In genomic region chr6:859936-860335, GRCh38 we compare ENCODE assay signal across 1 cellular context.
TF ChIP-seq lines count a peak whose summit lies in the region.

No MANE protein-coding gene starts in this region.

TF ChIP-seq in HepG2, 621 proteins besides CTCF, POLR2A, EP300 and RAD21 (continued from another document):
- TF ChIP-seq ELK4 (CRISPR knock-in tag; IDR thresholded peaks at IDR 0.05; ENCODE audit: borderline replicate concordance) (no peak), TEAD2 (CRISPR knock-in tag; IDR thresholded peaks at IDR 0.05) (no peak), KDM5B (CRISPR knock-in tag; IDR thresholded peaks at IDR 0.05; ENCODE audit: borderline replicate concordance) (no peak), ZNF773 (CRISPR knock-in tag; IDR thresholded peaks at IDR 0.05; ENCODE audit: borderline replicate concordance) (no peak), ZNF788 (CRISPR knock-in tag; IDR thresholded peaks at IDR 0.05; ENCODE audit: borderline replicate concordance) (no peak), ZNF562 (CRISPR knock-in tag; IDR thresholded peaks at IDR 0.05; ENCODE audit: borderline replicate concordance) (no peak), WIZ (CRISPR knock-in tag; IDR thresholded peaks at IDR 0.05) (no peak)
- TF ChIP-seq, protein P1, sequence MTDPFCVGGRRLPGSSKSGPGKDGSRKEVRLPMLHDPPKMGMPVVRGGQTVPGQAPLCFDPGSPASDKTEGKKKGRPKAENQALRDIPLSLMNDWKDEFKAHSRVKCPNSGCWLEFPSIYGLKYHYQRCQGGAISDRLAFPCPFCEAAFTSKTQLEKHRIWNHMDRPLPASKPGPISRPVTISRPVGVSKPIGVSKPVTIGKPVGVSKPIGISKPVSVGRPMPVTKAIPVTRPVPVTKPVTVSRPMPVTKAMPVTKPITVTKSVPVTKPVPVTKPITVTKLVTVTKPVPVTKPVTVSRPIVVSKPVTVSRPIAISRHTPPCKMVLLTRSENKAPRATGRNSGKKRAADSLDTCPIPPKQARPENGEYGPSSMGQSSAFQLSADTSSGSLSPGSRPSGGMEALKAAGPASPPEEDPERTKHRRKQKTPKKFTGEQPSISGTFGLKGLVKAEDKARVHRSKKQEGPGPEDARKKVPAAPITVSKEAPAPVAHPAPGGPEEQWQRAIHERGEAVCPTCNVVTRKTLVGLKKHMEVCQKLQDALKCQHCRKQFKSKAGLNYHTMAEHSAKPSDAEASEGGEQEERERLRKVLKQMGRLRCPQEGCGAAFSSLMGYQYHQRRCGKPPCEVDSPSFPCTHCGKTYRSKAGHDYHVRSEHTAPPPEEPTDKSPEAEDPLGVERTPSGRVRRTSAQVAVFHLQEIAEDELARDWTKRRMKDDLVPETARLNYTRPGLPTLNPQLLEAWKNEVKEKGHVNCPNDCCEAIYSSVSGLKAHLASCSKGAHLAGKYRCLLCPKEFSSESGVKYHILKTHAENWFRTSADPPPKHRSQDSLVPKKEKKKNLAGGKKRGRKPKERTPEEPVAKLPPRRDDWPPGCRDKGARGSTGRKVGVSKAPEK (CRISPR knock-in tag; IDR thresholded peaks at IDR 0.05; ENCODE audit: borderline replicate concordance), result no peak
